16 cellular contexts compared by ENCODE assay signal in the genomic region with DNA sequence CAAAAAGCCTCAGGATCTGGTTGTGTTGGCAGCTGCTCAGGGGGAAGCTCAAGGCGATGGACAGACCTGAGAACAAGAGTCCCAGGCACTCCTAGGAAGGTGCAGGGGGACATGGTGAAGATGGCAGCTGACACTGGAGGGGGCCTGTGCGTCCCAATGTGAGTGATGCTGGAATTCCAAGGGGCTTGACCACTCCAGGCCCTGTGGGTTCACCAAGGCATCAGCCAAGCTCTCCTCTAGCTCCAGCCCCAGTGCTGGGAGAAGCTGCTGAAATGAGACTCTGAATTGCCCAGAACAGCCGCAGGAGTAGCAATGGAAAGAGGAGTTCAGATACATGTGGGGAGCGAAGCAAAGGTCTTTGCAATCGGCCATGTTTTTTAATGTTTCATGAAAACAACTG. TPM values are rescaled to one million over a fixed set of nuclear protein-coding genes. Genes with fewer than 3 reads are reported as not detected.
A peak's percentile ranks its signal among the peaks of the same experiment; 100 is the strongest.
DNase-seq lines count a peak whose midpoint lies in the region; ATAC-seq and TF ChIP-seq lines count a peak whose summit lies in the region.
"Had no signal": no experiment of that assay in that cellular context is flagged by ENCODE, and none has a peak within 500 bp of the region (broad histone marks: within the 10 kb centered on the region; RNA-seq: fewer than 3 reads in every experiment).

No MANE protein-coding gene starts in this region.

- no peaks in the 10 kb centered on the region for H3K9me3 ChIP-seq in HCT116 (ENCODE audit: control insufficient read depth in 1 of 2, insufficient read depth in 1 of 2, low read depth in 1 of 2, low read length in 2 of 2)
- H3K9me3 ChIP-seq: Peyer's patch had no signal

- no peaks in the 10 kb centered on the region for H3K9me3 Mint-ChIP-seq in activated naive CD4-positive, alpha-beta T cell treated with anti-CD3 and anti-CD28 coated beads, Interleukin-2, amount 50 U/mL, for 24 hours
- H3K9me3 Mint-ChIP-seq in activated naive CD4-positive, alpha-beta T cell treated with anti-CD3 and anti-CD28 coated beads, Interleukin-2, amount 50 U/mL, for 72 hours, result no peaks in the 10 kb centered on the region
- H3K9me3 Mint-ChIP-seq in osteocyte (ENCODE audit: unreplicated experiment), result no peaks in the 10 kb centered on the region

- no peak for TF ChIP-seq CTCF in HCT116 (IDR thresholded peaks at IDR 0.05 in 2 of 3, conservative IDR thresholded peaks at IDR 0.05 in 1 of 3; ENCODE audit: borderline replicate concordance in 1 of 3, insufficient read depth in 1 of 3, low read depth in 2 of 3, low read length in 2 of 3)
- TF ChIP-seq CTCF in osteocyte (IDR thresholded peaks at IDR 0.05), result no peak

- no peaks in the 10 kb centered on the region for H3K79me2 ChIP-seq in HCT116 (ENCODE audit: insufficient read depth, low read length)

- DNase-seq in activated naive CD4-positive, alpha-beta T cell treated with anti-CD3 and anti-CD28 coated beads, Interleukin-2, amount 50 U/mL, for 72 hours (ENCODE audit: low spot score in 2 of 2), result no peak
- DNase-seq in HCT116 (ENCODE audit: low read depth, low spot score) (no peak), epithelial cell of prostate (ENCODE audit: low read depth, low spot score) (no peak), osteocyte (ENCODE audit: extremely low spot score, unreplicated experiment) (peak; percentile 64), Right ventricle myocardium superior (no peak), NCI-H187 treated with DMSO at 0.1 percent for 48 hours (lab: John Stamatoyannopoulos, UW) (no peak)
- DNase-seq: DMS153, EL, KBM-7, NCI-H1048, NCI-H2171, NCI-H82, Peyer's patch, SIG-M5 had no signal

- H3K36me3 ChIP-seq in HCT116 (ENCODE audit: control insufficient read depth in 1 of 2, insufficient read depth in 2 of 2, low read length in 2 of 2), result peaks cover 7 to 36% of the 10 kb centered on the region in 2 experiments; a peak in 2 of 4 replicates

- no TSS peak for BruUV-seq in HCT116 (replicated peaks; lab: Mats Ljungman, UMichigan)

- no peaks in the 10 kb centered on the region for H3K27me3 ChIP-seq in HCT116 (ENCODE audit: insufficient read depth, low read length)
- H3K27me3 ChIP-seq: Peyer's patch had no signal

- H3K27ac ChIP-seq in HCT116 (ENCODE audit: low read depth, low read length), result no peak overlapping the region
- H3K27ac ChIP-seq in epithelial cell of prostate, result peak overlapping the region; percentile 100
- H3K27ac ChIP-seq: Peyer's patch had no signal

- intact Hi-C loops in HCT116 (cut with micrococcal nuclease) (no loop called here), Right ventricle myocardium superior (cut with DNase I) (loop anchor here (5.0 to 10.0 kb wide), 2 partner anchors 113 to 310 kb away; no protein-coding TSS in a partner anchor)

- H4K20me1 ChIP-seq in HCT116 (ENCODE audit: insufficient read depth), result no peaks in the 10 kb centered on the region

- H3K9me2 ChIP-seq in HCT116 (ENCODE audit: insufficient read depth), result no peaks in the 10 kb centered on the region

- ATAC-seq in activated naive CD4-positive, alpha-beta T cell treated with anti-CD3 and anti-CD28 coated beads, Interleukin-2, amount 50 U/mL, for 72 hours, result no peak
- ATAC-seq in HCT116 (no peak), Right ventricle myocardium superior (ENCODE audit: poor library complexity) (no peak)

- POLR2A ChIA-PET in HCT116 (lab: Charles Lee), result interaction anchor here (1.0 kb wide), 2 partner anchors 9 to 12 kb away, joined by 3 read pairs; no protein-coding TSS in a partner anchor

- no peak for TF ChIP-seq RAD21 in HCT116 (IDR thresholded peaks at IDR 0.05; ENCODE audit: low read depth)

- no peak for TF ChIP-seq POLR2A in HCT116 (IDR thresholded peaks at IDR 0.05; ENCODE audit: borderline replicate concordance, extremely low read depth, insufficient read depth, insufficient read length)

- H3K9ac ChIP-seq in HCT116 (ENCODE audit: low read length), result no peak overlapping the region

- H3K4me2 ChIP-seq in HCT116 (ENCODE audit: low read length), result no peak overlapping the region

- H3K4me1 ChIP-seq in HCT116 (ENCODE audit: control insufficient read depth in 1 of 2, insufficient read depth in 2 of 2, low read length in 2 of 2), result no peaks in the 10 kb centered on the region
- H3K4me1 ChIP-seq: Peyer's patch had no signal

- peaks cover 10% of the 10 kb centered on the region for H3K36me3 Mint-ChIP-seq in activated naive CD4-positive, alpha-beta T cell treated with anti-CD3 and anti-CD28 coated beads, Interleukin-2, amount 50 U/mL, for 24 hours
- H3K36me3 Mint-ChIP-seq in activated naive CD4-positive, alpha-beta T cell treated with anti-CD3 and anti-CD28 coated beads, Interleukin-2, amount 50 U/mL, for 72 hours, result peaks cover 11 to 26% of the 10 kb centered on the region in 2 donors
- peaks cover 42% of the 10 kb centered on the region for H3K36me3 Mint-ChIP-seq in osteocyte (ENCODE audit: unreplicated experiment)

- H3K27ac Mint-ChIP-seq in activated naive CD4-positive, alpha-beta T cell treated with anti-CD3 and anti-CD28 coated beads, Interleukin-2, amount 50 U/mL, for 24 hours, result peak overlapping the region; percentile 37
- H3K27ac Mint-ChIP-seq in activated naive CD4-positive, alpha-beta T cell treated with anti-CD3 and anti-CD28 coated beads, Interleukin-2, amount 50 U/mL, for 72 hours, result peak overlapping the region in 1 of 2 donors; percentile 1
- H3K27ac Mint-ChIP-seq in osteocyte (ENCODE audit: unreplicated experiment), result no peak overlapping the region
- H3K27ac Mint-ChIP-seq: B cell had no signal

- H3K4me1 Mint-ChIP-seq in activated naive CD4-positive, alpha-beta T cell treated with anti-CD3 and anti-CD28 coated beads, Interleukin-2, amount 50 U/mL, for 24 hours, result peaks cover 24% of the 10 kb centered on the region
- no peaks in the 10 kb centered on the region for H3K4me1 Mint-ChIP-seq in osteocyte (ENCODE audit: unreplicated experiment)

- CTCF ChIA-PET in HCT116 (lab: Charles Lee), result no interaction called here

- no peak overlapping the region for H3K4me3 Mint-ChIP-seq in activated naive CD4-positive, alpha-beta T cell treated with anti-CD3 and anti-CD28 coated beads, Interleukin-2, amount 50 U/mL, for 24 hours
- H3K4me3 Mint-ChIP-seq in osteocyte (ENCODE audit: unreplicated experiment), result no peak overlapping the region
- H3K4me3 Mint-ChIP-seq: B cell had no signal

- no peak overlapping the region for H3K4me3 ChIP-seq in HCT116 (replicated peaks in 1 of 2; ENCODE audit: low read depth in 1 of 2, low read length in 2 of 2)
- H3K4me3 ChIP-seq: Peyer's patch had no signal

- no peak overlapping the region for H2AFZ ChIP-seq in HCT116 (ENCODE audit: low read depth, low read length, poor library complexity, severe bottlenecking)

- RAD21 ChIA-PET in HCT116 (lab: Charles Lee; ENCODE audit: low non-redundant PET in 1 of 2, low total read pairs in 2 of 2, uncharacterized antibody in 2 of 2, unreplicated experiment in 2 of 2), result no interaction called here

- H3K27me3 Mint-ChIP-seq in activated naive CD4-positive, alpha-beta T cell treated with anti-CD3 and anti-CD28 coated beads, Interleukin-2, amount 50 U/mL, for 24 hours, result no peaks in the 10 kb centered on the region
- no peaks in the 10 kb centered on the region for H3K27me3 Mint-ChIP-seq in osteocyte (ENCODE audit: unreplicated experiment)
- H3K27me3 Mint-ChIP-seq: B cell had no signal

TF ChIP-seq in HCT116, 20 proteins besides CTCF, POLR2A, EP300 and RAD21:
- no peak for TF ChIP-seq SP1 (IDR thresholded peaks at IDR 0.05; ENCODE audit: low read depth)
- TF ChIP-seq, protein P1, sequence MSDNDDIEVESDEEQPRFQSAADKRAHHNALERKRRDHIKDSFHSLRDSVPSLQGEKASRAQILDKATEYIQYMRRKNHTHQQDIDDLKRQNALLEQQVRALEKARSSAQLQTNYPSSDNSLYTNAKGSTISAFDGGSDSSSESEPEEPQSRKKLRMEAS (IDR thresholded peaks at IDR 0.05), result no peak
- peak; percentile 10; the same call in 1 of the 2 replicates for TF ChIP-seq POLR2AphosphoS5 (IDR thresholded peaks at IDR 0.05; ENCODE audit: low read depth, low read length)
- no peak for TF ChIP-seq FOSL1 (IDR thresholded peaks at IDR 0.05; ENCODE audit: low read depth)
- TF ChIP-seq, protein P2, sequence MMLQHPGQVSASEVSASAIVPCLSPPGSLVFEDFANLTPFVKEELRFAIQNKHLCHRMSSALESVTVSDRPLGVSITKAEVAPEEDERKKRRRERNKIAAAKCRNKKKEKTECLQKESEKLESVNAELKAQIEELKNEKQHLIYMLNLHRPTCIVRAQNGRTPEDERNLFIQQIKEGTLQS (IDR thresholded peaks at IDR 0.05), result no peak
- TF ChIP-seq ZNF274 (IDR thresholded peaks at IDR 0.05; ENCODE audit: low read depth, low read length), result no peak
- no peak for TF ChIP-seq JUND (IDR thresholded peaks at IDR 0.05)
- TF ChIP-seq CEBPB (IDR thresholded peaks at IDR 0.05; ENCODE audit: low read depth), result no peak
TF ChIP-seq in HCT116: peak in this region for 1.

RNA-seq across cellular contexts. Expression of a gene that starts 16.0 kb away (rescaled TPM):
- total RNA-seq in activated naive CD4-positive, alpha-beta T cell treated with anti-CD3 and anti-CD28 coated beads, Interleukin-2, amount 50 U/mL, for 72 hours, result 10 to 100 TPM; 20.0 to 50.1 TPM
- total RNA-seq in HCT116 (2021; ENCODE audit: unreplicated experiment) (42.7 TPM), osteocyte (26.8 and 27.3 TPM in 2 replicates), Right ventricle myocardium superior (20.3 TPM)
- polyA plus RNA-seq in HCT116 (2012), result 221 and 353 TPM in 2 replicates
